Comparison of ENCODE assay signal across 8 cellular contexts in genomic region chr5:173327948-173328895, GRCh38. TPM values are rescaled to one million over a fixed set of nuclear protein-coding genes. Genes with fewer than 3 reads are reported as not detected.
DNase-seq lines count a peak whose midpoint lies in the region; ATAC-seq and TF ChIP-seq lines count a peak whose summit lies in the region.

Gene STC2, minus strand, starts transcription at chr5:173328414. Its CDS starts 221 bp downstream, at chr5:173328193.

- intact Hi-C loops in CD8-positive, alpha-beta T cell (cut with DNase I, micrococcal nuclease): no loop called here

- in situ Hi-C loops in brain microvascular endothelial cell (cut with HindIII; ENCODE audit: low pct_ligation_motif_present, low sequenced_read_pairs): no loop called here

- H3K9ac ChIP-seq in iPS-20b (ENCODE audit: low read depth, low read length) (peak within 1 kb of the TSS; percentile 86), smooth muscle cell (ENCODE audit: low read depth) (peak within 1 kb of the TSS; percentile 78)

- peak within 1 kb of the TSS; percentile 49 for H3K4me3 Mint-ChIP-seq in CD8-positive, alpha-beta T cell

- H3K27ac Mint-ChIP-seq in CD8-positive, alpha-beta T cell: no peak within 1 kb of the TSS

- H3K4me1 Mint-ChIP-seq in CD8-positive, alpha-beta T cell (ENCODE audit: low read depth): peaks cover 17% of the 10 kb centered on the region

- no peaks in the 10 kb centered on the region for H3K9me3 ChIP-seq in CD8-positive, alpha-beta T cell (ENCODE audit: low read length)
- no peaks in the 10 kb centered on the region for H3K9me3 ChIP-seq in iPS-20b (ENCODE audit: insufficient read depth, low read depth, low read length)
- no peaks in the 10 kb centered on the region for H3K9me3 ChIP-seq in smooth muscle cell (replicated peaks; ENCODE audit: low read depth)

- 1% methylated on average over 74 of the region's 74 CpGs for WGBS in smooth muscle cell (ENCODE audit: low lambda C conversion rate)

- no peaks in the 10 kb centered on the region for H3K9me3 Mint-ChIP-seq in CD8-positive, alpha-beta T cell

- peak within 1 kb of the TSS; percentile 72 for H2AFZ ChIP-seq in smooth muscle cell (ENCODE audit: low read depth)

- H3K4me3 ChIP-seq in CD8-positive, alpha-beta T cell (ENCODE audit: low read depth, low read length): peak within 1 kb of the TSS; percentile 15
- H3K4me3 ChIP-seq in brain microvascular endothelial cell (ENCODE audit: low read depth, low read length): peak within 1 kb of the TSS; percentile 83
- H3K4me3 ChIP-seq in iPS-20b (ENCODE audit: low read length): peak within 1 kb of the TSS; percentile 80
- peak within 1 kb of the TSS; percentile 56 for H3K4me3 ChIP-seq in smooth muscle cell

- no peak for ATAC-seq in CD8-positive, alpha-beta T cell
- ATAC-seq in GM19351 (IDR thresholded peaks at IDR 0.05; ENCODE audit: unreplicated experiment) (peak; percentile 47), HG03521 (IDR thresholded peaks at IDR 0.05; ENCODE audit: unreplicated experiment) (peak; percentile 36)

- peaks cover 18% of the 10 kb centered on the region for H4K20me1 ChIP-seq in smooth muscle cell (ENCODE audit: low read depth)

- H3K4me2 ChIP-seq in smooth muscle cell: peak within 1 kb of the TSS; percentile 92

- CTCF ChIA-PET in CD8-positive, alpha-beta T cell (lab: Charles Lee): interaction anchor here (2.0 kb wide), 1 partner anchor 34 kb away, joined by 4 read pairs; no protein-coding TSS in a partner anchor

- TF ChIP-seq CTCF in CD8-positive, alpha-beta T cell (IDR thresholded peaks at IDR 0.05): no peak
- TF ChIP-seq CTCF in brain microvascular endothelial cell (IDR thresholded peaks at IDR 0.05; ENCODE audit: low read depth, low read length, missing control alignments) (peak; percentile 7), smooth muscle cell (IDR thresholded peaks at IDR 0.05; ENCODE audit: borderline replicate concordance, insufficient read depth, poor library complexity, severe bottlenecking) (no peak)

- H3K27ac ChIP-seq in CD8-positive, alpha-beta T cell (ENCODE audit: low read depth, low read length): no peak within 1 kb of the TSS
- H3K27ac ChIP-seq in brain microvascular endothelial cell (peak within 1 kb of the TSS; percentile 89), iPS-20b (ENCODE audit: low read length) (peak within 1 kb of the TSS; percentile 19), smooth muscle cell (ENCODE audit: low read depth) (peak within 1 kb of the TSS; percentile 86)

- H3K36me3 ChIP-seq in CD8-positive, alpha-beta T cell (ENCODE audit: insufficient read depth, low read length): no peaks in the 10 kb centered on the region
- H3K36me3 ChIP-seq in brain microvascular endothelial cell (replicated peaks) (peaks cover 27% of the 10 kb centered on the region), iPS-20b (ENCODE audit: insufficient read depth, low read depth, low read length) (peaks cover 27% of the 10 kb centered on the region), smooth muscle cell (ENCODE audit: low read depth) (no peaks in the 10 kb centered on the region)

- peaks cover 9% of the 10 kb centered on the region for H3K27me3 ChIP-seq in CD8-positive, alpha-beta T cell (ENCODE audit: insufficient read depth, low read length)
- H3K27me3 ChIP-seq in brain microvascular endothelial cell (replicated peaks) (no peaks in the 10 kb centered on the region), iPS-20b (ENCODE audit: insufficient read depth, low read length) (peaks cover 67% of the 10 kb centered on the region), smooth muscle cell (ENCODE audit: low read depth) (no peaks in the 10 kb centered on the region)

- POLR2A ChIA-PET in CD8-positive, alpha-beta T cell (lab: Charles Lee): no interaction called here

- DNase-seq in CD8-positive, alpha-beta T cell: no peak
- DNase-seq in OCI-M1 (lab: John Stamatoyannopoulos, UW) (peak; percentile 44), brain microvascular endothelial cell (peak; percentile 95), smooth muscle cell (lab: John Stamatoyannopoulos, UW; ENCODE audit: unreplicated experiment) (peak; percentile 59), NCI-H1436 treated with DMSO at 0.1 percent for 48 hours (lab: John Stamatoyannopoulos, UW) (no peak)

- peaks cover 32% of the 10 kb centered on the region for H3K79me2 ChIP-seq in smooth muscle cell (ENCODE audit: low read depth)

- H3K36me3 Mint-ChIP-seq in CD8-positive, alpha-beta T cell: no peaks in the 10 kb centered on the region

- H3F3A ChIP-seq in smooth muscle cell (ENCODE audit: low read depth): peaks cover 11% of the 10 kb centered on the region

- H3K4me1 ChIP-seq in CD8-positive, alpha-beta T cell (ENCODE audit: insufficient read depth, low read length): no peaks in the 10 kb centered on the region
- H3K4me1 ChIP-seq in iPS-20b (ENCODE audit: insufficient read depth, low read length) (peaks cover 16% of the 10 kb centered on the region), smooth muscle cell (ENCODE audit: low read depth) (peaks cover 23% of the 10 kb centered on the region)

- H3K27me3 Mint-ChIP-seq in CD8-positive, alpha-beta T cell (ENCODE audit: low read depth): peaks cover 71% of the 10 kb centered on the region

RNA-seq across cellular contexts. Expression of gene STC2, which starts in this region (rescaled TPM):
- total RNA-seq in CD8-positive, alpha-beta T cell: not detected
- total RNA-seq in smooth muscle cell: 75.4 and 83.4 TPM in 2 replicates
- 54.3 and 90.2 TPM in 2 replicates for polyA plus RNA-seq in smooth muscle cell

Comparison
In these comparisons a context has a peak if more than half of its experiments do, and no peak if none do; other contexts are left out.
1. RNA of gene STC2 (total RNA-seq): 75.4 to 83.4 TPM in smooth muscle cell; not detected in CD8-positive, alpha-beta T cell; every median in the first group is over 10 times any median in the second.
2. DNase-seq: peak in OCI-M1 (single experiment), brain microvascular endothelial cell (single experiment) and smooth muscle cell (single experiment); none in CD8-positive, alpha-beta T cell (0 of 7) and NCI-H1436 treated with DMSO at 0.1 percent for 48 hours (single experiment).
3. H3K4me3 ChIP-seq: peak in every context shown above with its lines; median percentile 83 in brain microvascular endothelial cell; 80 in iPS-20b; 56 in smooth muscle cell; 15 in CD8-positive, alpha-beta T cell.